In the genomic region with DNA sequence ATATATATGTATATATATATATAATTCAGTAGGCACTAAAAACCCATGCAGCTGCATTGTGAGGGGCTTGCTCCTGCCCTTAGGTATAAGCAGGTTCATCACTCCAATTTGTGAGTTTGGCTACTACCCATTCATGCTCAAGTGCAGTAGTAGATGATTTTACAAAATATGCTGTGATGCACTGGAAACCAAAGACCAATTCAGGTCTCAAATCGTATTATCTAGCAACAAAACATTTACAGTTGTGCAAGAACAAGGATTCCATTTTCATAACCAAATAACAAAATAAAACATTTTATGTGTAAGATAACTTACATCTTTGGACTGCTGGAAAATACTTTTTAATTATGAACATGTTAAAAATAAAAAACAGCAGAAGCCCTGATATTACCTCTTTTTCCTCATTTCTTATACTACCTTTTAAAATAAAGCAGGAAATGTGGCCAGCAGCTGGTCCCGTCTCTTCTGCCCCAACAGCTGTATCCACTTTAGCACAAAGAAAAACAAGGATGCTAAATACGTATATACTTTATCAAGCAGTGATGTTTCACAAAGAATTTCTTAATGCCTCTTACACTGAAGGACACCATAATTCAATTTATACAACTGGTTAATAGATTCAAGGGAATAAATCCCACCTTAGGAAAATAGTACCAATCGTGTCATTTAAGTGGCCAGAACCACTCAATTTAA, we compare ENCODE assay signal across 7 cellular contexts. TPM values are rescaled to one million over a fixed set of nuclear protein-coding genes. Genes with fewer than 3 reads are reported as not detected.
DNase-seq lines count a peak whose midpoint lies in the region; ATAC-seq and TF ChIP-seq lines count a peak whose summit lies in the region.

No MANE protein-coding gene starts in this region.

- H3K4me3 ChIP-seq in SU-DHL-6 (ENCODE audit: insufficient read depth, low read length, poor library complexity, severe bottlenecking) (peak overlapping the region; percentile 61), fibroblast of the aortic adventitia (ENCODE audit: low read depth, low read length) (peak overlapping the region; percentile 93), skeletal muscle tissue (ENCODE audit: low read length in 3 of 3) (peak overlapping the region; percentile 23 to 96 (median 88))

- H3K9me3 ChIP-seq in H9 (ENCODE audit: control insufficient read depth, low read depth, low read length) (no peaks in the 10 kb centered on the region), SU-DHL-6 (ENCODE audit: insufficient read depth, low read length) (no peaks in the 10 kb centered on the region), skeletal muscle tissue (ENCODE audit: control insufficient read depth in 3 of 3, low read length in 3 of 3) (no peaks in the 10 kb centered on the region)

- DNase-seq in H9 = no peak
- peak; percentile 37 for DNase-seq in fibroblast of the aortic adventitia (ENCODE audit: low read depth)

- H3K27ac ChIP-seq in H9 (ENCODE audit: insufficient read length, low read depth, low read length) (no peak overlapping the region), SU-DHL-6 (ENCODE audit: low read depth, low read length) (no peak overlapping the region), skeletal muscle tissue (ENCODE audit: low read depth, low read length) (no peak overlapping the region)

- no peak overlapping the region for H3K4ac ChIP-seq in H9 (ENCODE audit: low read depth, low read length)

- H3T11ph ChIP-seq in H9 (ENCODE audit: low read length) = no peak overlapping the region

- H3K56ac ChIP-seq in H9 (ENCODE audit: insufficient read length, low read depth, low read length) = no peak overlapping the region

- H4K20me1 ChIP-seq in H9 (ENCODE audit: control insufficient read depth, insufficient read depth, insufficient read length) (no peaks in the 10 kb centered on the region), SU-DHL-6 (ENCODE audit: low read depth, low read length) (peaks cover 62% of the 10 kb centered on the region)

- no peak overlapping the region for H3K18ac ChIP-seq in H9 (ENCODE audit: insufficient read length, low read depth, low read length)

- no peak overlapping the region for H3K14ac ChIP-seq in H9 (ENCODE audit: insufficient read depth, low read length)

- no peaks in the 10 kb centered on the region for H3K9me2 ChIP-seq in SU-DHL-6 (replicated peaks; ENCODE audit: insufficient read depth, low read length)

- peaks cover 7% of the 10 kb centered on the region for H3K23me2 ChIP-seq in H9 (ENCODE audit: insufficient read length, low read depth, low read length, poor library complexity, severe bottlenecking)

- peaks cover 41 to 66% (median 54%) of the 10 kb centered on the region in 3 experiments for H3K36me3 Mint-ChIP-seq in H9 (ENCODE audit: insufficient read depth in 1 of 3, low read depth in 3 of 3)

- H3K9ac ChIP-seq in H9 (ENCODE audit: extremely low read depth, insufficient read length, low read length) (peak overlapping the region; percentile 75), SU-DHL-6 (ENCODE audit: low read length) (peak overlapping the region; percentile 100), skeletal muscle tissue (ENCODE audit: low read depth in 1 of 3, low read length in 3 of 3) (peak overlapping the region; percentile 1 to 92 (median 51))

- WGBS in H9 (ENCODE audit: extremely low coverage, insufficient read length, low lambda C conversion rate) = no CpG with 5 or more reads among the region's 4 CpGs

- H2BK15ac ChIP-seq in H9 (ENCODE audit: low read depth, low read length) = no peak overlapping the region

- ATAC-seq in GM19351 (IDR thresholded peaks at IDR 0.05; ENCODE audit: unreplicated experiment) = no peak
- no peak for ATAC-seq in esophagus mucosa
- ATAC-seq in HG02970 (IDR thresholded peaks at IDR 0.05; ENCODE audit: low FRiP score, unreplicated experiment) = no peak

- H4K91ac ChIP-seq in H9 (ENCODE audit: insufficient read length, low read depth, low read length) = no peak overlapping the region

- H2BK12ac ChIP-seq in H9 (ENCODE audit: insufficient read length, low read depth, low read length) = no peak overlapping the region

- H4K5ac ChIP-seq in H9 (ENCODE audit: insufficient read length, low read depth, low read length) = no peak overlapping the region

- H3K27me3 Mint-ChIP-seq in H9 (ENCODE audit: low read depth) = no peaks in the 10 kb centered on the region; the same call in 1 of the 2 replicates

- H3K27ac Mint-ChIP-seq in H9 = no peak overlapping the region

- no peaks in the 10 kb centered on the region for H3K4me1 ChIP-seq in H9 (ENCODE audit: insufficient read depth, low read length)
- peaks cover 14 to 36% (median 18%) of the 10 kb centered on the region in 3 donors for H3K4me1 ChIP-seq in skeletal muscle tissue (ENCODE audit: control insufficient read depth in 3 of 3, insufficient read depth in 3 of 3, low read length in 3 of 3)

- H2AK5ac ChIP-seq in H9 (ENCODE audit: insufficient read length, low read length) = no peak overlapping the region

- no peak overlapping the region for H2BK20ac ChIP-seq in H9 (ENCODE audit: low read depth, low read length, poor library complexity, severe bottlenecking)

- TF ChIP-seq CTCF in H9 (conservative IDR thresholded peaks at IDR 0.05) = no peak
- TF ChIP-seq CTCF in SU-DHL-6 (IDR thresholded peaks at IDR 0.05; ENCODE audit: insufficient read depth, low read length, poor library complexity, severe bottlenecking) = no peak
- no peak for TF ChIP-seq CTCF in fibroblast of the aortic adventitia (IDR thresholded peaks at IDR 0.05; ENCODE audit: insufficient read depth, low read length)

- H4K8ac ChIP-seq in H9 (replicated peaks; ENCODE audit: insufficient read length, low read depth, low read length) = no peak overlapping the region

- H3F3A ChIP-seq in SU-DHL-6 (ENCODE audit: insufficient read depth) = peaks cover 32% of the 10 kb centered on the region

- no peaks in the 10 kb centered on the region for H3K79me1 ChIP-seq in H9 (ENCODE audit: insufficient read depth, low read depth, low read length, poor library complexity, severe bottlenecking)

- H3K4me3 Mint-ChIP-seq in H9 = peak overlapping the region; percentile 98 to 100

- no peaks in the 10 kb centered on the region; a peak in 1 of 5 replicates for H3K9me3 Mint-ChIP-seq in H9

- H3K36me3 ChIP-seq in SU-DHL-6 (ENCODE audit: low read length) (peaks cover 61% of the 10 kb centered on the region), skeletal muscle tissue (ENCODE audit: control insufficient read depth in 3 of 3, insufficient read depth in 3 of 3, low read length in 3 of 3) (peaks cover 0 to 24% (median 7%) of the 10 kb centered on the region in 3 donors)

- peaks cover 26% of the 10 kb centered on the region for H3K79me2 ChIP-seq in H9 (ENCODE audit: insufficient read depth, low read length)
- H3K79me2 ChIP-seq in SU-DHL-6 (ENCODE audit: insufficient read depth, low read length) = peaks cover 76% of the 10 kb centered on the region

- H2BK5ac ChIP-seq in H9 (ENCODE audit: insufficient read length, low read length) = no peak overlapping the region

- no peak overlapping the region for H2AFZ ChIP-seq in H9 (ENCODE audit: low read length)
- H2AFZ ChIP-seq in SU-DHL-6 (ENCODE audit: low read depth, low read length, severe bottlenecking) = no peak overlapping the region

- H3K4me2 ChIP-seq in H9 (ENCODE audit: insufficient read depth, insufficient read length, low read length) (peak overlapping the region; percentile 100), SU-DHL-6 (ENCODE audit: low read depth, low read length, poor library complexity, severe bottlenecking) (peak overlapping the region; percentile 74)

- peaks cover 32 to 42% of the 10 kb centered on the region in 2 experiments for H3K4me1 Mint-ChIP-seq in H9

- H2BK120ac ChIP-seq in H9 (ENCODE audit: low read depth, low read length, poor library complexity, severe bottlenecking) = no peak overlapping the region

- H3K27me3 ChIP-seq in H9 (ENCODE audit: insufficient read depth, low read length) = no peaks in the 10 kb centered on the region; the same call in 1 of the 2 replicates
- H3K27me3 ChIP-seq in SU-DHL-6 (ENCODE audit: low read length) = no peaks in the 10 kb centered on the region
- H3K27me3 ChIP-seq in skeletal muscle tissue (ENCODE audit: control insufficient read depth in 3 of 3, insufficient read depth in 3 of 3, low read length in 3 of 3) = no peaks in the 10 kb centered on the region

- no peak overlapping the region for H3K23ac ChIP-seq in H9 (ENCODE audit: insufficient read length, low read depth, low read length)

RNA-seq across cellular contexts. Expression of a gene that starts 2.8 kb away (rescaled TPM):
- 50.2 and 52.5 TPM in 2 replicates for total RNA-seq in H9 (2021)
- total RNA-seq in fibroblast of the aortic adventitia (ENCODE audit: low replicate concordance) = 33.1 and 50.9 TPM in 2 replicates
- total RNA-seq in skeletal muscle tissue = 28.7 TPM
- total RNA-seq in esophagus mucosa = 12.8 TPM

RNA-seq across cellular contexts. Expression of a gene that starts 14.4 kb away (rescaled TPM):
- total RNA-seq in H9 (2021) (28.0 and 35.2 TPM in 2 replicates), fibroblast of the aortic adventitia (ENCODE audit: low replicate concordance) (61.5 and 66.2 TPM in 2 replicates), skeletal muscle tissue (35.5 TPM), esophagus mucosa (20.2 TPM)

RNA-seq across cellular contexts. Expression of a gene that starts 23.9 kb away (rescaled TPM):
- total RNA-seq in H9 (2021) (not detected in 2 replicates), fibroblast of the aortic adventitia (ENCODE audit: low replicate concordance) (4.2 and 7.9 TPM in 2 replicates), skeletal muscle tissue (1.0 TPM), esophagus mucosa (0.12 TPM)

RNA-seq across cellular contexts. Expression of a gene that starts 33.7 kb away (rescaled TPM):
- total RNA-seq in H9 (2021) = 72.8 and 74.0 TPM in 2 replicates
- 89.9 and 112 TPM in 2 replicates for total RNA-seq in fibroblast of the aortic adventitia (ENCODE audit: low replicate concordance)
- total RNA-seq in skeletal muscle tissue = 26.1 TPM
- 21.0 TPM for total RNA-seq in esophagus mucosa

RNA-seq across cellular contexts. Expression of a gene that starts 35.0 kb away (rescaled TPM):
- total RNA-seq in H9 (2021) = 8.0 and 8.2 TPM in 2 replicates
- total RNA-seq in fibroblast of the aortic adventitia (ENCODE audit: low replicate concordance) = 3.0 and 5.8 TPM in 2 replicates
- total RNA-seq in skeletal muscle tissue = 18.3 TPM
- total RNA-seq in esophagus mucosa = 6.3 TPM
